In genomic region chr10:92931597-92931996, GRCh38 we compare ENCODE assay signal across 10 cellular contexts.
"Had no signal": no experiment of that assay in that cellular context is flagged by ENCODE, and none has a peak within 500 bp of the region (broad histone marks: within the 10 kb centered on the region; RNA-seq: fewer than 3 reads in every experiment).

No MANE protein-coding gene starts in this region.

- H2AFZ ChIP-seq: GM23248 had no signal

- H3K27me3 Mint-ChIP-seq: IgD-negative memory B cell had no signal

- H3K4me3 Mint-ChIP-seq: H9, HFFc6, IgD-negative memory B cell had no signal

- H3K9ac ChIP-seq: GM23248, KMS-11 had no signal

- FAIRE-seq: HepG2 had no signal

- H3K4me2 ChIP-seq: KMS-11 had no signal

- DNase-seq: GM23248, GOT3, H9, HCEC 1CT, HFFc6, Karpas-422, KBM-7 had no signal

- H3K9me3 Mint-ChIP-seq: HFFc6, IgD-negative memory B cell had no signal

- H3K4me3 ChIP-seq: GM23248 had no signal

- H3K27ac Mint-ChIP-seq: H9, HFFc6, IgD-negative memory B cell had no signal

- H3K4me1 Mint-ChIP-seq: H9, IgD-negative memory B cell had no signal

- ATAC-seq: HepG2 had no signal

- H3K27ac ChIP-seq: GM23248, KMS-11 had no signal
